Comparison of ENCODE assay signal across 8 cellular contexts in the genomic region with DNA sequence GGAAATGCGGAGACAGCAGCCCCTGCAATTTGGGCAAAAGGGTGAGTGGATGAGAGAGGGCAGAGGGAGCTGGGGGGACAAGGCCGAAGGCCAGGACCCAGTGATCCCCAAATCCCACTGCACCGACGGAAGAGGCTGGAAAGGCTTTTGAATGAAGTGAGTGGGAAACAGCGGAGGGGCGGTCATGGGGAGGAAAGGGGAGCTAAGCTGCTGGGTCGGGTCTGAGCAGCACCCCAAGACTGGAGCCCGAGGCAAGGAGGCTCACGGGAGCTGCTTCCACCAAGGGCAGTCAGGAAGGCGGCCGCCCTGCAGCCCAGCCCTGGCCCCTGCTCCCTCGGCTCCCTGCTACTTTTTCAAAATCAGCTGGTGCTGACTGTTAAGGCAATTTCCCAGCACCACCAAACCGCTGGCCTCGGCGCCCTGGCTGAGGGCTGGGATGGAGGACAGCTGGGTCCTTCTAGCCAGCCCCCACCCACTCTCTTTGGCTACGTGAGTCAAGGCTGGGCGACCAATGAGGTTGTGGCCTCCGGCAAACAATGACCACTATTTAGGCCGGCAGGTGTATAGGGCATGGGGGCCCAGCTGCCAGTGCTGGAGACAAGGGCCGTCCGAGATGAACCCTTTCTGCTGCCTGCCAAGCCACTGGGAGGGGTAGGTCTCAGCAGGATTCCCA. TPM values are rescaled to one million over a fixed set of nuclear protein-coding genes. Genes with fewer than 3 reads are reported as not detected.
A peak's percentile ranks its signal among the peaks of the same experiment; 100 is the strongest.
DNase-seq lines count a peak whose midpoint lies in the region; ATAC-seq and TF ChIP-seq lines count a peak whose summit lies in the region.

No MANE protein-coding gene starts in this region.

- peak; percentile 28 to 51 for ATAC-seq in stimulated activated naive B cell treated with anti-CD40 and anti-IgM and Interleukin-4, amounts not matched to agents 10 μg/mL and 1 μg/mL and 100 μg/mL, for 72 hours (replicated peaks)
- ATAC-seq in HG02571 (IDR thresholded peaks at IDR 0.05; ENCODE audit: unreplicated experiment): no peak

- H3K36me3 ChIP-seq in HUES48 (ENCODE audit: control insufficient read depth, insufficient read depth, low read length) (no peaks in the 10 kb centered on the region), adrenal gland (replicated peaks in 1 of 2) (no peaks in the 10 kb centered on the region)

- peaks cover 21% of the 10 kb centered on the region for H3K4me1 ChIP-seq in HUES48 (ENCODE audit: control insufficient read depth, insufficient read depth, low read length)
- peaks cover 0 to 20% of the 10 kb centered on the region in 2 donors for H3K4me1 ChIP-seq in adrenal gland (replicated peaks in 1 of 2)

- H3K27ac Mint-ChIP-seq in stimulated activated naive B cell treated with anti-CD40 and anti-IgM and Interleukin-4, amounts not matched to agents 10 μg/mL and 1 μg/mL and 100 μg/mL, for 72 hours: no peak overlapping the region

- H3K27ac ChIP-seq in HUES48 (ENCODE audit: low read depth, low read length) (peak overlapping the region; percentile 77), adrenal gland (peak overlapping the region in 3 of 5 donors; percentile 36 to 83 (median 79))

- H3K9me3 ChIP-seq in HUES48 (ENCODE audit: control insufficient read depth, insufficient read depth, low read length) (no peaks in the 10 kb centered on the region), adrenal gland (replicated peaks in 1 of 3) (no peaks in the 10 kb centered on the region), iPS-18c (ENCODE audit: control insufficient read depth, insufficient read depth, low read length) (no peaks in the 10 kb centered on the region)

- peaks cover 25% of the 10 kb centered on the region in 2 donors for H3K4me1 Mint-ChIP-seq in stimulated activated naive B cell treated with anti-CD40 and anti-IgM and Interleukin-4, amounts not matched to agents 10 μg/mL and 1 μg/mL and 100 μg/mL, for 72 hours

- peak overlapping the region in 1 of 2 donors; percentile 26 for H3K4me3 Mint-ChIP-seq in stimulated activated naive B cell treated with anti-CD40 and anti-IgM and Interleukin-4, amounts not matched to agents 10 μg/mL and 1 μg/mL and 100 μg/mL, for 72 hours

- H3K9ac ChIP-seq in HUES48 (ENCODE audit: low read depth, low read length): 0 out of 2 replicates have a peak overlapping the region, but pooled peaks have one; percentile 26

- WGBS in adrenal gland, 4 donors: 66 to 70% (median 67%) methylated on average over 9 to 21 of the region's 21 CpGs

- H3K27me3 ChIP-seq in HUES48 (ENCODE audit: control insufficient read depth, insufficient read depth, low read length) (no peaks in the 10 kb centered on the region), adrenal gland (no peaks in the 10 kb centered on the region)

- no peaks in the 10 kb centered on the region for H3K9me3 Mint-ChIP-seq in stimulated activated naive B cell treated with anti-CD40 and anti-IgM and Interleukin-4, amounts not matched to agents 10 μg/mL and 1 μg/mL and 100 μg/mL, for 72 hours

- DNase-seq in adrenal gland (no peak), dermis blood vessel endothelial cell (no peak), GF-D8 (lab: John Stamatoyannopoulos, UW) (no peak), glomerular visceral epithelial cell (ENCODE audit: extremely low spot score) (no peak)
- no peak for DNase-seq in stimulated activated naive B cell treated with anti-CD40 and anti-IgM and Interleukin-4, amounts not matched to agents 10 μg/mL and 1 μg/mL and 100 μg/mL, for 72 hours

- peak overlapping the region; percentile 34 for H3K4me3 ChIP-seq in HUES48 (ENCODE audit: low read depth, low read length)
- peak overlapping the region in 1 of 4 donors; percentile 14 for H3K4me3 ChIP-seq in adrenal gland
- peak overlapping the region; percentile 38 for H3K4me3 ChIP-seq in iPS-18c (ENCODE audit: insufficient read depth, low read depth, low read length)

- intact Hi-C loops in adrenal gland (cut with DNase I): no loop called here

- H3K27me3 Mint-ChIP-seq in stimulated activated naive B cell treated with anti-CD40 and anti-IgM and Interleukin-4, amounts not matched to agents 10 μg/mL and 1 μg/mL and 100 μg/mL, for 72 hours: peaks cover 0 to 5% of the 10 kb centered on the region in 2 donors

- TF ChIP-seq CTCF in adrenal gland (IDR thresholded peaks at IDR 0.05): no peak

- TF ChIP-seq POLR2A in adrenal gland (IDR thresholded peaks at IDR 0.05): no peak

- H3K36me3 Mint-ChIP-seq in stimulated activated naive B cell treated with anti-CD40 and anti-IgM and Interleukin-4, amounts not matched to agents 10 μg/mL and 1 μg/mL and 100 μg/mL, for 72 hours: no peaks in the 10 kb centered on the region

RNA-seq across cellular contexts. Expression of a gene that starts 0.5 kb away (rescaled TPM):
- total RNA-seq in adrenal gland (100 to 1,000 TPM in 5 of 8 donors, 10 to 100 TPM in 3; 72.8 to 290 (median 120) TPM), dermis blood vessel endothelial cell (0.37 TPM in 1 of 2 replicates, not detected in the other)
- 100 to 1,000 TPM in 2 of 3 donors, 10 to 100 TPM in 1; 70.4 to 310 (median 121) TPM for polyA plus RNA-seq in adrenal gland

RNA-seq across cellular contexts. Expression of a gene that starts 19.7 kb away (rescaled TPM):
- total RNA-seq in adrenal gland (1 to 10 TPM; 1.3 to 3.7 (median 2.4) TPM), dermis blood vessel endothelial cell (0.05 and 0.17 TPM in 2 replicates)
- polyA plus RNA-seq in adrenal gland: 1 to 10 TPM in 2 of 3 donors, under 1 TPM in 1; 0.59 to 6.4 (median 5.2) TPM

RNA-seq across cellular contexts. Expression of a gene that starts 37.9 kb away (rescaled TPM):
- total RNA-seq in adrenal gland (10 to 100 TPM; 28.0 to 88.8 (median 44.6) TPM), dermis blood vessel endothelial cell (25.2 and 26.9 TPM in 2 replicates)
- polyA plus RNA-seq in adrenal gland: 10 to 100 TPM in 2 of 3 donors, 1 to 10 TPM in 1; 4.9 to 52.3 (median 20.2) TPM

RNA-seq across cellular contexts. Expression of a gene that starts 52.2 kb away (rescaled TPM):
- 10 to 100 TPM in 5 of 8 donors, 1 to 10 TPM in 3; 6.8 to 48.7 (median 11.4) TPM for total RNA-seq in adrenal gland
- 10 to 100 TPM in 1 of 3 donors, 1 to 10 TPM in 2; 4.3 to 58.8 (median 7.2) TPM for polyA plus RNA-seq in adrenal gland
- total RNA-seq in dermis blood vessel endothelial cell: 1.7 and 1.8 TPM in 2 replicates

Comparison
In these comparisons a context has a peak if more than half of its experiments do, and no peak if none do; other contexts are left out.
1. RNA of a gene that starts 0.5 kb away (total RNA-seq): 72.8 to 290 TPM in adrenal gland; 0.37 TPM in dermis blood vessel endothelial cell; every median in the first group is over 10 times any median in the second.